ENCODE assay signal across 34 cellular contexts in the genomic region with DNA sequence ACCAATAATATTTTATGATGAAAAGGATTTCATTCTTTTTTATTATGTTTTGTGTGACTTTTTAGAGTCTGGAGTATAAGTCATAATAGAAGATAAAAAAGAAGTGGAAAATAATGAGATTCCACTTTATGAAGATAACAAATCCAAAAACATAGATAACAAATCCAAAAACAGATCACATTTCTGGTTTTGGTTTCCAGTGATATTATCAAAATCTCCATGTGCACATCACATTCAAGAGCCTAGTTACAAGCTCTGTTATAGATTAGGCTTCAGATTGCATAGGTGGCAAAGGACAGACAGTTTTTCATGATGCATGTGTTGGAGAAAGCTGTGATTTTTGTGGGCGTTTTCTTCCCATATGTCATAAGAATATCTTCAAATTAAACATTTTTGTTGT.
"Had no signal": no experiment of that assay in that cellular context is flagged by ENCODE, and none has a peak within 500 bp of the region (broad histone marks: within the 10 kb centered on the region; RNA-seq: fewer than 3 reads in every experiment).

No MANE protein-coding gene starts in this region.

- H3K4me2 ChIP-seq: KMS-11 had no signal

- H3K27me3 ChIP-seq: MG63 had no signal

- DNase-seq: Karpas-422, Kasumi-1, KBM-7, KG1, MG63, MM.1S, MV-4-11, NCI-H1048, NCI-H1092, NCI-H1092 treated with DMSO at 0.1 percent for 48 hours, NCI-H1105, NCI-H1105 treated with DMSO at 0.1 percent for 48 hours, NCI-H1417, NCI-H1417 treated with DMSO at 0.1 percent for 48 hours, NCI-H1436, NCI-H1436 treated with DMSO at 0.1 percent for 48 hours, NCI-H146, NCI-H1694, NCI-H1694 treated with DMSO at 0.1 percent for 48 hours, NCI-H187, NCI-H187 treated with DMSO at 0.1 percent for 48 hours, NCI-H1930, NCI-H2029, NCI-H2029 treated with DMSO at 0.1 percent for 48 hours, NCI-H2081, NCI-H2081 treated with DMSO at 0.1 percent for 48 hours, NCI-H2107, NCI-H2171, NCI-H2227 treated with DMSO at 0.1 percent for 48 hours, NCI-H226, NCI-H345, NCI-H446, NCI-H446 treated with DMSO at 0.1 percent for 48 hours had no signal

- H3K27ac ChIP-seq: KMS-11 had no signal

- H3K9ac ChIP-seq: KMS-11 had no signal

- H3K9me3 ChIP-seq: MG63 had no signal

- H3K36me3 ChIP-seq: MG63 had no signal

- H3K4me3 ChIP-seq: MG63 had no signal
